ENCODE assay signal across 38 cellular contexts in the genomic region with DNA sequence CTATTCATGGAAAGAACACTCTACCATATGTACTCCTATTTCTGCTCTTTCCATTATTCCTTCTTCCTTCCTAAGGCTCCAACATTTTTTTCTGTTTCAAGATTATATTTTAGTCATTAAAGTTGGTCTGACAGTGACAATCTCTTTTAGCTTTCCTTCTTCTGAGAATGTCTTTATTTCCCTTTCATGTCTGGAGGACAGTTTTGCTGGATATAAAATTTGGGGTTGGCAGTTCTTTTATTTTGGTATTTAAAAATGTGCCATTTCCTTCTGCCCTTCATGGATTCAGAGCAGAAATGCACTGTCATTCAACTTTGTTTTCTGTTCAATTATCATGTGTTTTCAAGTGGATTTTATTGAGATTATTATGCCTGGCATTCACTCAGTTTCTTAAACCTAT. TPM values are rescaled to one million over a fixed set of nuclear protein-coding genes. Genes with fewer than 3 reads are reported as not detected.
"Had no signal": no experiment of that assay in that cellular context is flagged by ENCODE, and none has a peak within 500 bp of the region (broad histone marks: within the 10 kb centered on the region; RNA-seq: fewer than 3 reads in every experiment).

No MANE protein-coding gene starts in this region.

- DNase-seq: Karpas-422, Kasumi-1, MG63, MM.1S, MV-4-11, NCI-H1048, NCI-H1092, NCI-H1092 treated with DMSO at 0.1 percent for 48 hours, NCI-H1105, NCI-H1105 treated with DMSO at 0.1 percent for 48 hours, NCI-H1417, NCI-H1417 treated with DMSO at 0.1 percent for 48 hours, NCI-H1436, NCI-H1436 treated with DMSO at 0.1 percent for 48 hours, NCI-H146, NCI-H1694, NCI-H1694 treated with DMSO at 0.1 percent for 48 hours, NCI-H187, NCI-H187 treated with DMSO at 0.1 percent for 48 hours, NCI-H1930, NCI-H2029, NCI-H2029 treated with DMSO at 0.1 percent for 48 hours, NCI-H2081, NCI-H2081 treated with DMSO at 0.1 percent for 48 hours, NCI-H2107, NCI-H2171, NCI-H2171 treated with DMSO at 0.1 percent for 48 hours, NCI-H2227 treated with DMSO at 0.1 percent for 48 hours, NCI-H226, NCI-H345, NCI-H446, NCI-H446 treated with DMSO at 0.1 percent for 48 hours, NCI-H510A, NCI-H510A treated with DMSO at 0.1 percent for 48 hours, NCI-H524 had no signal

- H3K4me3 ChIP-seq: MG63 had no signal

- H3K27me3 ChIP-seq: MG63 had no signal

RNA-seq across cellular contexts. Expression of a gene that starts 53.1 kb away (rescaled TPM):
- total RNA-seq: M059J, MCF 10A, NCI-H460 had no signal
